ENCODE assay signal across 8 cellular contexts in genomic region chr19:12965017-12965811, GRCh38. TPM values are rescaled to one million over a fixed set of nuclear protein-coding genes. Genes with fewer than 3 reads are reported as not detected.
DNase-seq lines count a peak whose midpoint lies in the region; ATAC-seq lines count a peak whose summit lies in the region.

No MANE protein-coding gene starts in this region.

- no peaks in the 10 kb centered on the region for H3K36me3 ChIP-seq in HUES6 (ENCODE audit: control insufficient read depth, insufficient read depth, low read length)

- DNase-seq in SIG-M5 treated with dmso at 0.1 percent for 504 hours (lab: John Stamatoyannopoulos, UW; ENCODE audit: unreplicated experiment) (peak; percentile 61), SIG-M5 (lab: John Stamatoyannopoulos, UW) (no peak), OCI-M1 (lab: John Stamatoyannopoulos, UW) (peak; percentile 80), myocyte (ENCODE audit: low read depth) (peak; percentile 83)
- DNase-seq in activated T-cell treated with anti-CD3 and anti-CD28 coated beads, Interleukin-2, amount 50 U/mL, for 1 hour: peak; percentile 88
- DNase-seq in stimulated activated CD8-positive, alpha-beta memory T cell treated with anti-CD3 and anti-CD28 coated beads, Interleukin-7, amount 100 ng/mL, for 24 hours (ENCODE audit: low read depth): peak; percentile 70

- ATAC-seq in esophagus mucosa: peak; percentile 86

- H3K9me3 ChIP-seq in HUES6 (ENCODE audit: control insufficient read depth, insufficient read depth, low read depth, low read length): no peaks in the 10 kb centered on the region

- H3K27ac ChIP-seq in HUES6 (ENCODE audit: low read depth, low read length): no peak overlapping the region

- H3K4me1 ChIP-seq in HUES6 (ENCODE audit: control insufficient read depth, insufficient read depth, low read length): peaks cover 3% of the 10 kb centered on the region; the same call in 1 of the 2 replicates

- H3K9ac ChIP-seq in HUES6 (ENCODE audit: low read length): peak overlapping the region; percentile 35

- no peaks in the 10 kb centered on the region for H3K27me3 ChIP-seq in HUES6 (ENCODE audit: control insufficient read depth, insufficient read depth, low read length)

- peak overlapping the region; percentile 53 for H3K4me3 ChIP-seq in HUES6 (ENCODE audit: low read depth, low read length)

RNA-seq across cellular contexts. Expression of gene DAND5, which starts 4.2 kb away (rescaled TPM):
- not detected for total RNA-seq in esophagus mucosa
- not detected in 2 replicates for total RNA-seq in myocyte
- polyA plus RNA-seq in myocyte (2012): not detected

RNA-seq across cellular contexts. Expression of gene GADD45GIP1, which starts 8.2 kb away (rescaled TPM):
- 20.7 TPM for total RNA-seq in esophagus mucosa
- 44.6 and 58.1 TPM in 2 replicates for total RNA-seq in myocyte
- 52.4 TPM for polyA plus RNA-seq in myocyte (2012)

RNA-seq across cellular contexts. Expression of gene RAD23A, which starts 19.6 kb away (rescaled TPM):
- total RNA-seq in esophagus mucosa: 65.6 TPM
- 199 and 236 TPM in 2 replicates for total RNA-seq in myocyte
- polyA plus RNA-seq in myocyte (2012): 170 TPM

RNA-seq across cellular contexts. Expression of gene CALR, which starts 26.8 kb away (rescaled TPM):
- total RNA-seq in esophagus mucosa: 586 TPM
- total RNA-seq in myocyte: 890 and 1,463 TPM in 2 replicates
- polyA plus RNA-seq in myocyte (2012): 1,262 TPM

RNA-seq across cellular contexts. Expression of gene NFIX, which starts 30.1 kb away (rescaled TPM):
- total RNA-seq in esophagus mucosa: 101 TPM
- total RNA-seq in myocyte: 17.7 and 23.3 TPM in 2 replicates
- 86.6 TPM for polyA plus RNA-seq in myocyte (2012)
